Comparison of ENCODE assay signal across 11 cellular contexts in genomic region chr6:56046576-56046975, GRCh38.
DNase-seq lines count a peak whose midpoint lies in the region.
"Had no signal": no experiment of that assay in that cellular context is flagged by ENCODE, and none has a peak within 500 bp of the region (broad histone marks: within the 10 kb centered on the region; RNA-seq: fewer than 3 reads in every experiment).

No MANE protein-coding gene starts in this region.

- peak; percentile 15 for DNase-seq in AG08396 (ENCODE audit: low spot score)
- DNase-seq in HT-29 (ENCODE audit: low spot score): peak; percentile 22
- peak; percentile 81 for DNase-seq in amniotic epithelial cell (ENCODE audit: low read depth)
- DNase-seq in iris pigment epithelial cell (ENCODE audit: low read depth): peak; percentile 82
- DNase-seq in GOT3 (lab: John Stamatoyannopoulos, UW): no peak
- DNase-seq in RKO (ENCODE audit: low spot score): no peak
- no peak for DNase-seq in DMS153 (lab: John Stamatoyannopoulos, UW)
- no peak for DNase-seq in NCI-H1048 (lab: John Stamatoyannopoulos, UW)
- DNase-seq: BE2C; erythroblast; naive thymus-derived CD8-positive, alpha-beta T cell had no signal

Comparison
In these comparisons a context has a peak if more than half of its experiments do, and no peak if none do; other contexts are left out.
1. DNase-seq: peak in AG08396 (single experiment), HT-29 (single experiment), amniotic epithelial cell (single experiment) and iris pigment epithelial cell (single experiment); none in GOT3 (single experiment), RKO (single experiment), DMS153 (single experiment) and NCI-H1048 (single experiment).